In genomic region chr22:28181332-28181731, GRCh38 we compare ENCODE assay signal across 1 cellular context.
TF ChIP-seq lines count a peak whose summit lies in the region.

No MANE protein-coding gene starts in this region.

TF ChIP-seq in HEK293, 187 proteins besides CTCF, POLR2A, EP300 and RAD21 (continued from another document and continues in another):
- TF ChIP-seq AEBP2 (tag by site-specific recombination; IDR thresholded peaks at IDR 0.05; ENCODE audit: borderline replicate concordance) (no peak), ZNF610 (tag by site-specific recombination; IDR thresholded peaks at IDR 0.05; ENCODE audit: borderline replicate concordance) (no peak), BCL6B (tag by site-specific recombination; IDR thresholded peaks at IDR 0.05) (peak; percentile 42; the same call in 1 of the 2 replicates), ZFP37 (tag by site-specific recombination; IDR thresholded peaks at IDR 0.05) (no peak), FEZF1 (tag by site-specific recombination; IDR thresholded peaks at IDR 0.05) (peak; percentile 66), ZNF366 (tag by site-specific recombination; conservative IDR thresholded peaks at IDR 0.05) (0 out of 2 replicates have a peak, but pooled peaks have one; percentile 17), ZNF548 (tag by site-specific recombination; IDR thresholded peaks at IDR 0.05) (no peak), ZNF350 (tag by site-specific recombination; IDR thresholded peaks at IDR 0.05) (no peak), ZNF23 (tag by site-specific recombination; IDR thresholded peaks at IDR 0.05; ENCODE audit: borderline replicate concordance) (no peak), ZNF707 (tag by site-specific recombination; IDR thresholded peaks at IDR 0.05) (no peak), YY2 (tag by site-specific recombination; IDR thresholded peaks at IDR 0.05) (no peak), PRDM4 (tag by site-specific recombination; IDR thresholded peaks at IDR 0.05) (0 out of 2 replicates have a peak, but pooled peaks have one; percentile 16), MEIS1 (CRISPR knock-in tag; IDR thresholded peaks at IDR 0.05; ENCODE audit: borderline replicate concordance) (no peak), PRDM6 (tag by site-specific recombination; IDR thresholded peaks at IDR 0.05) (peak; percentile 90), EGR2 (tag by site-specific recombination; IDR thresholded peaks at IDR 0.05; ENCODE audit: low read depth) (no peak), ZBTB1 (tag by site-specific recombination; IDR thresholded peaks at IDR 0.05) (no peak), ZNF830 (tag by site-specific recombination; IDR thresholded peaks at IDR 0.05; ENCODE audit: low read depth) (no peak), OVOL3 (tag by site-specific recombination; IDR thresholded peaks at IDR 0.05) (no peak), ZNF266 (tag by site-specific recombination; IDR thresholded peaks at IDR 0.05; ENCODE audit: low read depth) (no peak), KLF10 (tag by site-specific recombination; IDR thresholded peaks at IDR 0.05) (no peak), ZNF843 (tag by site-specific recombination; IDR thresholded peaks at IDR 0.05) (no peak), ZNF394 (tag by site-specific recombination; IDR thresholded peaks at IDR 0.05; ENCODE audit: borderline replicate concordance) (no peak), HOXA7 (CRISPR knock-in tag; IDR thresholded peaks at IDR 0.05; ENCODE audit: borderline replicate concordance) (no peak), OSR2 (tag by site-specific recombination; IDR thresholded peaks at IDR 0.05) (0 out of 2 replicates have a peak, but pooled peaks have one; percentile 24), ZFP41 (tag by site-specific recombination; IDR thresholded peaks at IDR 0.05; ENCODE audit: borderline replicate concordance) (no peak), ZNF558 (tag by site-specific recombination; IDR thresholded peaks at IDR 0.05) (no peak), ZNF155 (tag by site-specific recombination; IDR thresholded peaks at IDR 0.05) (no peak), ZNF785 (tag by site-specific recombination; IDR thresholded peaks at IDR 0.05) (no peak), ZNF561 (tag by site-specific recombination; IDR thresholded peaks at IDR 0.05; ENCODE audit: borderline replicate concordance) (no peak), ZNF521 (tag by site-specific recombination; IDR thresholded peaks at IDR 0.05) (no peak), BCL11B (tag by site-specific recombination; IDR thresholded peaks at IDR 0.05; ENCODE audit: low read depth) (0 out of 2 replicates have a peak, but pooled peaks have one; percentile 17), GFI1B (tag by site-specific recombination; IDR thresholded peaks at IDR 0.05) (no peak), ZNF292 (tag by site-specific recombination; IDR thresholded peaks at IDR 0.05; ENCODE audit: borderline replicate concordance, low read depth) (no peak), ZNF398 (tag by site-specific recombination; IDR thresholded peaks at IDR 0.05) (no peak), ELK4 (IDR thresholded peaks at IDR 0.05; ENCODE audit: borderline replicate concordance, low read depth, low read length) (no peak), ZNF776 (tag by site-specific recombination; IDR thresholded peaks at IDR 0.05; ENCODE audit: borderline replicate concordance) (no peak), ZNF133 (tag by site-specific recombination; IDR thresholded peaks at IDR 0.05) (no peak), ZSCAN16 (tag by site-specific recombination; IDR thresholded peaks at IDR 0.05) (no peak), HIC1 (tag by site-specific recombination; IDR thresholded peaks at IDR 0.05) (no peak), ZNF214 (tag by site-specific recombination; IDR thresholded peaks at IDR 0.05; ENCODE audit: borderline replicate concordance) (no peak), ZBTB48 (tag by site-specific recombination; IDR thresholded peaks at IDR 0.05) (no peak), ZNF473 (tag by site-specific recombination; IDR thresholded peaks at IDR 0.05) (no peak), ATF2 (tag by site-specific recombination; IDR thresholded peaks at IDR 0.05; ENCODE audit: low read depth) (no peak), ZEB2 (tag by site-specific recombination; IDR thresholded peaks at IDR 0.05) (no peak), ZBTB17 (tag by site-specific recombination; IDR thresholded peaks at IDR 0.05) (no peak), ZBTB20 (tag by site-specific recombination; IDR thresholded peaks at IDR 0.05) (no peak), IKZF3 (tag by site-specific recombination; IDR thresholded peaks at IDR 0.05) (peak; percentile 9; the same call in 1 of the 2 replicates), SETDB1 (IDR thresholded peaks at IDR 0.05; ENCODE audit: insufficient read length, low read length) (no peak), REPIN1 (tag by site-specific recombination; IDR thresholded peaks at IDR 0.05; ENCODE audit: low read depth) (no peak), ZNF280C (tag by site-specific recombination; IDR thresholded peaks at IDR 0.05) (no peak), ZNF449 (tag by site-specific recombination; IDR thresholded peaks at IDR 0.05) (no peak)
